ENCODE assay signal across 9 cellular contexts in genomic region chr11:114179234-114179941, GRCh38.
DNase-seq lines count a peak whose midpoint lies in the region; ATAC-seq lines count a peak whose summit lies in the region.
"Had no signal": no experiment of that assay in that cellular context is flagged by ENCODE, and none has a peak within 500 bp of the region (broad histone marks: within the 10 kb centered on the region; RNA-seq: fewer than 3 reads in every experiment).

No MANE protein-coding gene starts in this region.

- no peaks in the 10 kb centered on the region for H3K27me3 ChIP-seq in skeletal muscle tissue (ENCODE audit: control insufficient read depth in 3 of 3, insufficient read depth in 3 of 3, low read length in 3 of 3)

- peak; percentile 91 for DNase-seq in LHCN-M2 (ENCODE audit: low read depth)
- peak in 38 of 58 donors; percentile 17 to 88 (median 48) for DNase-seq in anterior cingulate cortex (lab: John Stamatoyannopoulos, UW)
- peak; percentile 83 for DNase-seq in inferior parietal cortex (ENCODE audit: extremely low spot score)
- no peak for DNase-seq in UCSD-AML1 (lab: John Stamatoyannopoulos, UW; ENCODE audit: unreplicated experiment)
- no peak for DNase-seq in T-helper 9 cell
- no peak for DNase-seq in NCI-H187 treated with DMSO at 0.1 percent for 48 hours (lab: John Stamatoyannopoulos, UW)
- DNase-seq: IMR-90 had no signal

- H3K9ac ChIP-seq in skeletal muscle tissue (ENCODE audit: low read depth in 1 of 3, low read length in 3 of 3), result peak overlapping the region; percentile 74 to 77 (median 76)

- peak overlapping the region; percentile 38 to 44 (median 41) for H3K4me3 ChIP-seq in skeletal muscle tissue (ENCODE audit: low read length in 3 of 3)

- H3K36me3 ChIP-seq in skeletal muscle tissue (ENCODE audit: control insufficient read depth in 3 of 3, insufficient read depth in 3 of 3, low read length in 3 of 3), result no peaks in the 10 kb centered on the region

- ATAC-seq in HG02623 (IDR thresholded peaks at IDR 0.05; ENCODE audit: unreplicated experiment), result no peak

- peak overlapping the region; percentile 99 for H3K27ac ChIP-seq in skeletal muscle tissue (ENCODE audit: low read depth, low read length)

- no peaks in the 10 kb centered on the region for H3K9me3 ChIP-seq in skeletal muscle tissue (ENCODE audit: control insufficient read depth in 3 of 3, low read length in 3 of 3)

- peaks cover 94 to 100% (median 100%) of the 10 kb centered on the region in 3 donors for H3K4me1 ChIP-seq in skeletal muscle tissue (ENCODE audit: control insufficient read depth in 3 of 3, insufficient read depth in 3 of 3, low read length in 3 of 3)

Comparison
In these comparisons a context has a peak if more than half of its experiments do, and no peak if none do; other contexts are left out.
1. DNase-seq: peak in LHCN-M2 (single experiment), anterior cingulate cortex (38 of 58) and inferior parietal cortex (single experiment); none in UCSD-AML1 (single experiment), T-helper 9 cell (single experiment) and NCI-H187 treated with DMSO at 0.1 percent for 48 hours (single experiment).